Comparison of ENCODE assay signal across 31 cellular contexts in the genomic region with DNA sequence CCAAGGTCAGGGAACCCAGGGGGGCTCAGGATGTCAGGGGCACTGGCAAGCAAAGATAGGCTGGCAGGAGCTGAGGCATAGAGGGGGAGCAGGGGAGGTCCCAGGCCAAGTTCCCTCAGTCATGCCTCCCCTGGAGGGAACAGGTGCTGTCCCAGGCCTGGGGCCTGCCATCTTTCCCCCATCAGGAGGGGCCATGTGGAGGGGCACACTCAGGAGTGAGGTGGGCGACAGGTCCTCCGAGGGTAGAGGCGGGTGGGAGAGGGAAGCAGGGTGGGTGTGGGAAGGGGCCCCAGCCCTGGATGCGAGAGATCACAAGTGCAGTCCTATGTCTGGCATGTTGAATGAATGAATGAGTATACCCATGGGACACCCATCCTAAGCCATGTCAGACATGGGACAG.
"Had no signal": no experiment of that assay in that cellular context is flagged by ENCODE, and none has a peak within 500 bp of the region (broad histone marks: within the 10 kb centered on the region; RNA-seq: fewer than 3 reads in every experiment).

No MANE protein-coding gene starts in this region.

- H3K27me3 ChIP-seq: ascending aorta, MG63 had no signal

- H2AFZ ChIP-seq: PC-9 had no signal

- ATAC-seq: activated CD8-positive, alpha-beta T cell treated with anti-CD3 and anti-CD28 coated beads for 36 hours had no signal

- H3K9me3 ChIP-seq: ascending aorta, MG63, SJCRH30 had no signal

- H3K36me3 ChIP-seq: ascending aorta, MG63, SJCRH30, WERI-Rb-1 had no signal

- H3K9me3 Mint-ChIP-seq: activated CD4-positive, alpha-beta T cell treated with anti-CD3 and anti-CD28 coated beads, Interleukin-2, amount 10 ng/mL, durations not matched to agents 24 days and 14 days; activated CD8-positive, alpha-beta T cell treated with anti-CD3 and anti-CD28 coated beads for 36 hours; activated naive CD4-positive, alpha-beta T cell treated with anti-CD3 and anti-CD28 coated beads, Interleukin-2, amount 50 U/mL, for 24 hours; activated naive CD8-positive, alpha-beta T cell treated with anti-CD3 and anti-CD28 coated beads, Interleukin-2, amount 10 ng/mL, durations not matched to agents 7 days and 5 days; activated T-helper 2 cell treated with anti-CD3 and anti-CD28 coated beads, Interferon-gamma antibody, Interleukin-2, Interleukin-4, amounts not matched to agents 10 μg/mL and 5 μg/mL and 100 μg/mL, durations not matched to agents 14 hours and 24 hours and 36 hours had no signal

- H3K4me3 Mint-ChIP-seq: activated CD4-positive, alpha-beta T cell treated with anti-CD3 and anti-CD28 coated beads, Interleukin-2, amount 10 ng/mL, durations not matched to agents 24 days and 14 days; activated CD8-positive, alpha-beta T cell treated with anti-CD3 and anti-CD28 coated beads for 36 hours; activated naive CD4-positive, alpha-beta T cell treated with anti-CD3 and anti-CD28 coated beads, Interleukin-2, amount 50 U/mL, for 24 hours; activated naive CD8-positive, alpha-beta T cell treated with anti-CD3 and anti-CD28 coated beads, Interleukin-2, amount 10 ng/mL, durations not matched to agents 7 days and 5 days had no signal

- H3K27ac Mint-ChIP-seq: activated CD4-positive, alpha-beta T cell treated with anti-CD3 and anti-CD28 coated beads, Interleukin-2, amount 10 ng/mL, durations not matched to agents 24 days and 14 days; activated CD8-positive, alpha-beta T cell treated with anti-CD3 and anti-CD28 coated beads for 36 hours; activated naive CD4-positive, alpha-beta T cell treated with anti-CD3 and anti-CD28 coated beads, Interleukin-2, amount 50 U/mL, for 24 hours; activated naive CD8-positive, alpha-beta T cell treated with anti-CD3 and anti-CD28 coated beads, Interleukin-2, amount 10 ng/mL, durations not matched to agents 7 days and 5 days; activated T-helper 2 cell treated with anti-CD3 and anti-CD28 coated beads, Interferon-gamma antibody, Interleukin-2, Interleukin-4, amounts not matched to agents 10 μg/mL and 5 μg/mL and 100 μg/mL, durations not matched to agents 14 hours and 24 hours and 36 hours had no signal

- DNase-seq: activated CD4-positive, alpha-beta T cell treated with anti-CD3 and anti-CD28 coated beads for 1 hour; activated CD4-positive, alpha-beta T cell treated with anti-CD3 and anti-CD28 coated beads, Interleukin-2, amount 10 ng/mL, durations not matched to agents 24 days and 14 days; activated CD4-positive, alpha-beta T cell treated with anti-CD3 and anti-CD28 coated beads, Interleukin-2, amount 50 U/mL, for 4 hours; activated CD4-positive, CD25-positive, alpha-beta regulatory T cell; activated CD8-positive, alpha-beta T cell treated with anti-CD3 and anti-CD28 coated beads for 36 hours; activated gamma-delta T cell; activated naive CD4-positive, alpha-beta T cell treated with Interleukin-2 at 50 U/mL for 16 hours; activated naive CD8-positive, alpha-beta T cell treated with anti-CD3 and anti-CD28 coated beads, Interleukin-2, amount 10 ng/mL, durations not matched to agents 7 days and 5 days; activated T-cell treated with anti-CD3 and anti-CD28 coated beads, Interleukin-2, amount 50 U/mL, for 1 hour; amygdala; Kasumi-1; KG1; MG63; MV-4-11; NCI-H1092; NCI-H1436 treated with DMSO at 0.1 percent for 48 hours; NCI-H1694 treated with DMSO at 0.1 percent for 48 hours; NCI-H2029; NCI-H345; NCI-H524 treated with DMSO at 0.1 percent for 48 hours; NK-92 treated with Interleukin-12 subunit alpha and Interleukin-12 subunit beta, amount 100 ng/mL, for 24 hours; PC-9; SHP77; SJCRH30; T1000; WERI-Rb-1 had no signal

- H3K4me1 Mint-ChIP-seq: activated CD4-positive, alpha-beta T cell treated with anti-CD3 and anti-CD28 coated beads, Interleukin-2, amount 10 ng/mL, durations not matched to agents 24 days and 14 days; activated naive CD4-positive, alpha-beta T cell treated with anti-CD3 and anti-CD28 coated beads, Interleukin-2, amount 50 U/mL, for 24 hours had no signal

- H3K4me3 ChIP-seq: ascending aorta, MG63, PC-9, SJCRH30, SK-N-MC had no signal

- H3K4me1 ChIP-seq: SJCRH30 had no signal

- H3K4me2 ChIP-seq: PC-9 had no signal

- H3K36me3 Mint-ChIP-seq: activated naive CD4-positive, alpha-beta T cell treated with anti-CD3 and anti-CD28 coated beads, Interleukin-2, amount 50 U/mL, for 24 hours; activated naive CD8-positive, alpha-beta T cell treated with anti-CD3 and anti-CD28 coated beads, Interleukin-2, amount 10 ng/mL, durations not matched to agents 7 days and 5 days had no signal

- H3K27ac ChIP-seq: ascending aorta, PC-9, RWPE1, SJCRH30, SK-N-MC, WERI-Rb-1 had no signal
